Comparison of ENCODE assay signal across 10 cellular contexts in the genomic region with DNA sequence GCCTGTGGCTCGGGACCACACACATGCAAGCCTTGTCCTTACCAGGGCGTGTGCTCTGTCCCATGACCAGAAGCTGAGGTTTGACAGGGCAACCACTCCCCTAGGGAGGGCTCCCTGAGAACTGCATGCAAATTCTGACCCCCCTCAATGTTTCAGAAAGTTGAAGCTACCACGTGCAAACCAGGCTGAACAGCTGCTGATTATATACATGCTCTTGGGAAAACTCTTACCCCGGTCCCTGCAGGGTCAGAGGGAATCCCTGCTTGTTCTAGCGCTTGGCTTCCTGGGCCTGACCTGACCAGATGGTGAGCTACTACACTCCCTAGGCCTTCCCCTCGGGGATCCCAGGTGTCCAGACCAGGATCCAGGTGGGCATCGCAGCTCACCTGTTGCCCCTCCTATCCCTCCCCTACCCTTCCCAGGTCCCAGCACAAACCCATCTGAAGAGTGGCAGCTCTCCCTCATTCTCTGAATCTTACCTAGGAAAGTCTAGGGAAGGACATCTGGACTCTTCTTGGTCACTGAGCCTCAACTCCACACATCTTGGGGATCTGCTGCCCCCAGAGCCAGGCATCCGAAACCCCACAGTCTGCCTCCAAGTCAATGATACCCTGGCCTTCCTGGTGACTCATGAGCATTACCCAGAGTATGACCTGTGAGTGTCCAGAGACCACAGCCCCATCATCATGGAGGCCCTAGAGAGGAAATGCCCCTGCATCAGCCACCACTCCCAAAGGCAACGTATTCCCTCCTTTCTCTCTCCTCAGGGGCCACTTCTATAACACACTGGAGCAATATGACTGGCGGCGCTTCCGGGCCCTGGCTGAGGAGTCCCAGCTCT.
A peak's percentile ranks its signal among the peaks of the same experiment; 100 is the strongest.
DNase-seq lines count a peak whose midpoint lies in the region; ATAC-seq lines count a peak whose summit lies in the region.
"Had no signal": no experiment of that assay in that cellular context is flagged by ENCODE, and none has a peak within 500 bp of the region (broad histone marks: within the 10 kb centered on the region; RNA-seq: fewer than 3 reads in every experiment).

No MANE protein-coding gene starts in this region.

- peak; percentile 86 for ATAC-seq in HG02798 (IDR thresholded peaks at IDR 0.05; ENCODE audit: poor library complexity, unreplicated experiment)
- ATAC-seq: A549 had no signal

- peak overlapping the region; percentile 58 to 74 (median 61) for H3K27ac Mint-ChIP-seq in IgD-negative memory B cell
- H3K27ac Mint-ChIP-seq: activated T-cell treated with anti-CD3 and anti-CD28 coated beads, Interleukin-2, amount 50 U/mL, for 24 hours had no signal

- peak overlapping the region in 3 of 4 donors; percentile 48 to 72 (median 70) for H3K4me3 Mint-ChIP-seq in IgD-negative memory B cell
- H3K4me3 Mint-ChIP-seq: activated T-cell treated with anti-CD3 and anti-CD28 coated beads, Interleukin-2, amount 50 U/mL, for 24 hours had no signal

- peaks cover 20% of the 10 kb centered on the region for H3K27me3 Mint-ChIP-seq in IgD-negative memory B cell
- H3K27me3 Mint-ChIP-seq: activated T-cell treated with anti-CD3 and anti-CD28 coated beads, Interleukin-2, amount 50 U/mL, for 24 hours had no signal

- no peaks in the 10 kb centered on the region for H3K36me3 Mint-ChIP-seq in IgD-negative memory B cell

- DNase-seq in AG20443 (ENCODE audit: low spot score), result peak; percentile 7
- DNase-seq in GM19238 (ENCODE audit: insufficient read length, low spot score), result peak; percentile 63
- DNase-seq in H4 (ENCODE audit: low spot score), result no peak
- DNase-seq in iPS-NIHi11 (ENCODE audit: low spot score), result no peak
- no peak for DNase-seq in activated CD4-positive, CD25-positive, alpha-beta regulatory T cell treated with anti-CD3 and anti-CD28 coated beads, Interleukin-2, amount 50 U/mL, for 72 hours
- no peak for DNase-seq in COLO668 (lab: John Stamatoyannopoulos, UW; ENCODE audit: unreplicated experiment)
- DNase-seq: activated T-cell treated with anti-CD3 and anti-CD28 coated beads, Interleukin-2, amount 50 U/mL, for 24 hours had no signal

- H3K9me3 Mint-ChIP-seq in IgD-negative memory B cell, result no peaks in the 10 kb centered on the region
- H3K9me3 Mint-ChIP-seq: activated T-cell treated with anti-CD3 and anti-CD28 coated beads, Interleukin-2, amount 50 U/mL, for 24 hours had no signal

- peaks cover 10 to 26% (median 24%) of the 10 kb centered on the region in 3 donors for H3K4me1 Mint-ChIP-seq in IgD-negative memory B cell

Comparison
In these comparisons a context has a peak if more than half of its experiments do, and no peak if none do; other contexts are left out.
1. DNase-seq: peak in AG20443 (single experiment) and GM19238 (single experiment); none in H4 (single experiment), iPS-NIHi11 (single experiment), activated CD4-positive, CD25-positive, alpha-beta regulatory T cell treated with anti-CD3 and anti-CD28 coated beads, Interleukin-2, amount 50 U/mL, for 72 hours (single experiment) and COLO668 (single experiment).